8 cellular contexts compared by ENCODE assay signal in the genomic region with DNA sequence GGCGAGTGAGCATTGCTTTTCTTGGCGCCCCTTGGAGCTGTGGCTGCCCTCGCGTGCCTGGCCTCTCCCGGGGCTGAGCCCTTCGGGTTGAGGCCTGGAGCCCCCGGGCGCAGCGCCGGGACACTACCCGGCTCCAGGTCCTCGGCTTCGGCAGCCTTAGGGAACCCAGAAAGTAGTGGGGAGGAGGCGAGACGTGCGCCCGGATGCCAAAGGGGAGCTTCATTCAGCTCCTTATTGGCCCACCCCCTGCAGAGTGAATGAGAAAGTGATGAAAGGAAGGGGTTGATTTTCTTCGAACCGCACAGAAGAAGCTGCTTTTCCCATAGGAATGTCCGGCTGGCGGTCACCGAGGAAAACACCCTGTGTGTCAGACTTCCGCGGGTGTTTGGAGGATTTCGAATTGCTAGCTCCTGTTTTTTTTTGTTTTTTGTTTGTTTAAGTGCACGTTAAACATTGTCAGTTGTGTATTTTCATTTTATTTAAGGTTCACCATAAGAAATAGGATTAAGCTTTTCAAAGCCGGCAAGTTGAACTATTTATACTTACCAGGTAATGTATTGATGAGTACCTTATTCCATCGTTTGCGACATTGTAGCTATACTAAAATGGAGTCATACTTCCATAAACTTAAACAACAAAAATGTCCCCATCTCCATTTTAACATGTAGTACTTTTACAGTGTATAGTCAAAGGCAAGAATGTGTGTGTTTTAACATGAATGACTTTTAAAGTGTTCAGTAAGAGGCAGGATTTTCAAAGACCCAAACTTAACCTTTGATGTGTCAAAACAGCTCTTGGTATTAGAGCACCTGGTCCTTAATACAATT. TPM values are rescaled to one million over a fixed set of nuclear protein-coding genes. Genes with fewer than 3 reads are reported as not detected.
DNase-seq lines count a peak whose midpoint lies in the region; ATAC-seq and TF ChIP-seq lines count a peak whose summit lies in the region.

No MANE protein-coding gene starts in this region.

- H3K4me2 ChIP-seq in hepatocyte = peak overlapping the region; percentile 84

- H3K4me1 ChIP-seq in hepatocyte (ENCODE audit: insufficient read depth) = peaks cover 21% of the 10 kb centered on the region
- peaks cover 0 to 35% (median 30%) of the 10 kb centered on the region in 4 donors for H3K4me1 ChIP-seq in sigmoid colon

- peak overlapping the region; percentile 33 for H3K4me3 ChIP-seq in hepatocyte
- peak overlapping the region; percentile 83 to 99 (median 94) for H3K4me3 ChIP-seq in sigmoid colon

- peak; percentile 61 for DNase-seq in ACHN
- DNase-seq in GM13977 (ENCODE audit: low spot score) = peak; percentile 32
- DNase-seq in NCI-H526 treated with DMSO at 0.1 percent for 48 hours (lab: John Stamatoyannopoulos, UW) = peak; percentile 75
- DNase-seq in hepatocyte (ENCODE audit: low spot score) = no peak
- peak; percentile 77 for DNase-seq in sigmoid colon
- no peak for DNase-seq in SHP77 (lab: John Stamatoyannopoulos, UW)

- H2AFZ ChIP-seq in hepatocyte = peak overlapping the region; percentile 49

- 2% methylated on average over 29 of the region's 29 CpGs for WGBS in hepatocyte (ENCODE audit: low lambda C conversion rate, missing lambda C conversion rate)
- 1 to 2% methylated on average over 29 of the region's 29 CpGs for WGBS in sigmoid colon, 2 donors

- no peak for TF ChIP-seq POLR2A in sigmoid colon (IDR thresholded peaks at IDR 0.05)

- peaks cover 5% of the 10 kb centered on the region for H3K36me3 ChIP-seq in hepatocyte (replicated peaks; ENCODE audit: insufficient read depth, low read depth)
- peaks cover 12 to 26% (median 23%) of the 10 kb centered on the region in 4 donors for H3K36me3 ChIP-seq in sigmoid colon

- H3K9me2 ChIP-seq in hepatocyte (replicated peaks; ENCODE audit: insufficient read depth) = no peaks in the 10 kb centered on the region

- H3K27me3 ChIP-seq in hepatocyte (no peaks in the 10 kb centered on the region), sigmoid colon (no peaks in the 10 kb centered on the region)

- H3K27ac ChIP-seq in angular gyrus (ENCODE audit: low read depth, low read length) = peak overlapping the region; percentile 97
- H3K27ac ChIP-seq in hepatocyte = peak overlapping the region; percentile 97
- peak overlapping the region; percentile 97 to 100 (median 98) for H3K27ac ChIP-seq in sigmoid colon

- peak in 1 of 4 donors; percentile 8 for TF ChIP-seq EP300 in sigmoid colon (IDR thresholded peaks at IDR 0.05)

- intact Hi-C loops in sigmoid colon (cut with DNase I) = loop anchor here (1.0 to 2.0 kb wide), 3 partner anchors 47 to 121 kb away; no protein-coding TSS in a partner anchor

- H3K79me2 ChIP-seq in hepatocyte = peaks cover 38% of the 10 kb centered on the region

- no peaks in the 10 kb centered on the region for H3K9me3 ChIP-seq in hepatocyte (ENCODE audit: low read depth)
- no peaks in the 10 kb centered on the region for H3K9me3 ChIP-seq in sigmoid colon

- in situ Hi-C loops in ACHN (cut with HindIII; ENCODE audit: low pct_ligation_motif_present, low pct_unique_long_range_greater_than_20kb, low sequenced_read_pairs) (no loop called here), GM13977 (cut with MboI; ENCODE audit: low pct_unique_long_range_greater_than_20kb, low sequenced_read_pairs, unreplicated experiment) (no loop called here)

- H4K20me1 ChIP-seq in hepatocyte (ENCODE audit: insufficient read depth, poor library complexity, severe bottlenecking) = peaks cover 32% of the 10 kb centered on the region

- TF ChIP-seq CTCF in GM13977 (IDR thresholded peaks at IDR 0.05; ENCODE audit: extremely low read depth, insufficient read depth, missing control alignments) (no peak), hepatocyte (IDR thresholded peaks at IDR 0.05; ENCODE audit: poor library complexity) (no peak), sigmoid colon (IDR thresholded peaks at IDR 0.05) (no peak)

- peak; percentile 15 for ATAC-seq in HG02884 (IDR thresholded peaks at IDR 0.05; ENCODE audit: unreplicated experiment)

RNA-seq across cellular contexts. Expression of gene EIF4G2, which starts 0.9 kb away (rescaled TPM):
- total RNA-seq in hepatocyte (605 and 638 TPM in 2 replicates), sigmoid colon (100 to 1,000 TPM; 425 to 581 (median 497) TPM)
- polyA plus RNA-seq in hepatocyte (452 and 503 TPM in 2 replicates), sigmoid colon (100 to 1,000 TPM; 301 to 409 (median 326) TPM)

RNA-seq across cellular contexts. Expression of gene ZBED5, which starts 48.3 kb away (rescaled TPM):
- total RNA-seq in hepatocyte (39.5 and 46.2 TPM in 2 replicates), sigmoid colon (10 to 100 TPM; 34.9 to 51.7 (median 42.6) TPM)
- polyA plus RNA-seq in hepatocyte (29.3 and 30.5 TPM in 2 replicates), sigmoid colon (10 to 100 TPM in 2 of 3 donors, 1 to 10 TPM in 1; 9.0 to 23.0 (median 10.2) TPM)

RNA-seq across cellular contexts. Expression of gene CTR9, which starts 58.5 kb away (rescaled TPM):
- total RNA-seq in hepatocyte = 28.0 and 29.1 TPM in 2 replicates
- polyA plus RNA-seq in hepatocyte = 23.6 and 24.4 TPM in 2 replicates
- total RNA-seq in sigmoid colon = 10 to 100 TPM; 11.6 to 18.4 (median 15.7) TPM
- 10 to 100 TPM; 15.3 to 18.4 (median 15.6) TPM for polyA plus RNA-seq in sigmoid colon

Comparison
In these comparisons a context has a peak if more than half of its experiments do, and no peak if none do; other contexts are left out.
1. DNase-seq: peak in ACHN (single experiment), GM13977 (single experiment), NCI-H526 treated with DMSO at 0.1 percent for 48 hours (single experiment) and sigmoid colon (single experiment); none in hepatocyte (single experiment) and SHP77 (0 of 2).
2. Peak in every context shown above with its lines, with median percentiles within 50 percentile points of each other: H3K27ac ChIP-seq.